ENCODE assay signal across 8 cellular contexts in genomic region chr9:72586388-72587160, GRCh38.
DNase-seq lines count a peak whose midpoint lies in the region; ATAC-seq, FAIRE-seq and TF ChIP-seq lines count a peak whose summit lies in the region.

No MANE protein-coding gene starts in this region.

- DNase-seq in DMS53 treated with DMSO at 0.1 percent for 48 hours (lab: John Stamatoyannopoulos, UW; ENCODE audit: unreplicated experiment): peak; percentile 12
- peak; percentile 69 for DNase-seq in HFF-Myc (ENCODE audit: extremely low read depth, low read depth)
- DNase-seq in dermis blood vessel endothelial cell: peak; percentile 65
- no peak for DNase-seq in frontal cortex (ENCODE audit: low spot score in 2 of 2)
- no peak for DNase-seq in NCI-H526 treated with DMSO at 0.1 percent for 48 hours (lab: John Stamatoyannopoulos, UW)
- no peak for DNase-seq in NCI-H526 (lab: John Stamatoyannopoulos, UW)

- H3K27ac ChIP-seq in neutrophil: peak overlapping the region; percentile 72

- no peaks in the 10 kb centered on the region for H3K9me3 ChIP-seq in neutrophil

- H3K27me3 ChIP-seq in neutrophil: no peaks in the 10 kb centered on the region

- ATAC-seq in SK-N-SH treated with all-trans-retinoic acid at 6 μM for 48 hours: peak; percentile 66

- FAIRE-seq in frontal cortex (lab: Jason Lieb, UNC): no peak

- TF ChIP-seq CTCF in HFF-Myc (IDR thresholded peaks at IDR 0.05; ENCODE audit: low read depth, low read length, missing control alignments) (peak; percentile 27), neutrophil (IDR thresholded peaks at IDR 0.05) (no peak)

- H3K4me3 ChIP-seq in HFF-Myc (replicated peaks; ENCODE audit: low read depth, low read length) (no peak overlapping the region), neutrophil (ENCODE audit: low read depth in 1 of 2, low read length in 1 of 2) (no peak overlapping the region)

- H3K4me1 ChIP-seq in neutrophil (ENCODE audit: control insufficient read depth in 1 of 2, insufficient read depth in 1 of 2, low read depth in 1 of 2, low read length in 1 of 2): peaks cover 52 to 62% of the 10 kb centered on the region in 2 experiments

- no peaks in the 10 kb centered on the region for H3K36me3 ChIP-seq in neutrophil

TF ChIP-seq in SK-N-SH treated with all-trans-retinoic acid at 6 μM for 48 hours, 23 proteins besides CTCF, POLR2A, EP300 and RAD21:
- TF ChIP-seq CSRNP3 (CRISPR knock-in tag; IDR thresholded peaks at IDR 0.05) (no peak), TOX (CRISPR knock-in tag; IDR thresholded peaks at IDR 0.05; ENCODE audit: borderline replicate concordance) (no peak; the same call in 1 of the 2 replicates), POU6F1 (CRISPR knock-in tag; IDR thresholded peaks at IDR 0.05; ENCODE audit: borderline replicate concordance, low read depth) (no peak), SNAI2 (CRISPR knock-in tag; IDR thresholded peaks at IDR 0.05) (no peak), ZFP3 (CRISPR knock-in tag; IDR thresholded peaks at IDR 0.05) (no peak), BACH2 (CRISPR knock-in tag; IDR thresholded peaks at IDR 0.05; ENCODE audit: borderline replicate concordance) (no peak)
TF ChIP-seq in SK-N-SH treated with all-trans-retinoic acid at 6 μM for 48 hours: peak in this region for 0.

Comparison
In these comparisons a context has a peak if more than half of its experiments do, and no peak if none do; other contexts are left out.
1. DNase-seq: peak in DMS53 treated with DMSO at 0.1 percent for 48 hours (single experiment), HFF-Myc (single experiment) and dermis blood vessel endothelial cell (single experiment); none in frontal cortex (0 of 2), NCI-H526 treated with DMSO at 0.1 percent for 48 hours (single experiment) and NCI-H526 (0 of 2).